Comparison of ENCODE assay signal across 11 cellular contexts in the genomic region with DNA sequence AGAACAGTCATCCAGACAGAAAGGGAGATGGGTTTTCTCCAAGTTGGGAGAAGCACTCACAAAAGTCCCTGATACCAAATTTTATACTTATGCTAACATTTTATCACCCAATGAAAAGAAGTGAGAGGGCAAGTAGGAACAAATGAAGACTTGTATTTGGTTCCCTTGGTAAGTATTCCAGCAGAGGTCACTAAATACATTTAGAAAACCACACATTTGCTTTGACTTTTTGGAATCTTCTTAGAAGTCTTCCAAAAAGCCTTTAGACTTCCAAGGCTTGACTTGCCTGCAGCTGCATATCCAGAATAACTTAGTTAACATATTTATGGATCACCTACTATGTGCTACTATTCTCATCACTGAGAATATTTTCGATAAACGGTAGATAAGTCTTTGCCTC. TPM values are rescaled to one million over a fixed set of nuclear protein-coding genes. Genes with fewer than 3 reads are reported as not detected.
DNase-seq lines count a peak whose midpoint lies in the region; ATAC-seq, FAIRE-seq and TF ChIP-seq lines count a peak whose summit lies in the region.
"Had no signal": no experiment of that assay in that cellular context is flagged by ENCODE, and none has a peak within 500 bp of the region (broad histone marks: within the 10 kb centered on the region; RNA-seq: fewer than 3 reads in every experiment).

No MANE protein-coding gene starts in this region.

- DNase-seq in COLO829 (ENCODE audit: low spot score) (peak; percentile 6), colonic mucosa (no peak), GM19239 (ENCODE audit: insufficient read length, low spot score) (no peak), SW 1271 (lab: John Stamatoyannopoulos, UW) (no peak)
- no peak for DNase-seq in activated naive CD4-positive, alpha-beta T cell treated with Interleukin-2 at 50 U/mL for 16 hours
- DNase-seq: stimulated activated CD4-positive, alpha-beta T cell treated with anti-CD3 and anti-CD28 coated beads, Interleukin-2, amount 100 ng/mL, for 24 hours; T-helper 9 cell had no signal

- intact Hi-C loops in colonic mucosa (cut with DNase I) = loop anchor here (2.0 kb wide), 1 partner anchor 71 kb away; no protein-coding TSS in a partner anchor

- no peaks in the 10 kb centered on the region for H3K9me3 Mint-ChIP-seq in nephron

- H3K27me3 ChIP-seq in colonic mucosa = no peaks in the 10 kb centered on the region

- no peak overlapping the region for H3K4me3 ChIP-seq in colonic mucosa

- TF ChIP-seq CTCF in LNCAP (IDR thresholded peaks at IDR 0.05) = peak; percentile 50
- peak; percentile 21 for TF ChIP-seq CTCF in colonic mucosa (IDR thresholded peaks at IDR 0.05)
- peak; percentile 35 to 44 (median 38) for TF ChIP-seq CTCF in nephron (IDR thresholded peaks at IDR 0.05; ENCODE audit: unreplicated experiment in 3 of 3)

- FAIRE-seq in GM19239 (lab: Jason Lieb, UNC) = no peak

- no peak overlapping the region for H3K4me3 Mint-ChIP-seq in nephron

- no peaks in the 10 kb centered on the region for H3K9me3 ChIP-seq in colonic mucosa

- no peaks in the 10 kb centered on the region for H3K4me1 Mint-ChIP-seq in nephron

- no peaks in the 10 kb centered on the region for H3K36me3 ChIP-seq in colonic mucosa

- no peaks in the 10 kb centered on the region for H3K36me3 Mint-ChIP-seq in nephron (ENCODE audit: low read depth)

- H3K27me3 Mint-ChIP-seq in nephron (ENCODE audit: low read depth) = no peaks in the 10 kb centered on the region

- no peaks in the 10 kb centered on the region for H3K4me1 ChIP-seq in colonic mucosa

- no peak overlapping the region for H3K27ac Mint-ChIP-seq in nephron

- no peak for ATAC-seq in GM21367 (IDR thresholded peaks at IDR 0.05; ENCODE audit: unreplicated experiment)

- H3K9ac ChIP-seq in colonic mucosa (ENCODE audit: low read depth in 2 of 2, low read length in 2 of 2) = no peak overlapping the region

- no peak overlapping the region for H3K27ac ChIP-seq in colonic mucosa
- H3K27ac ChIP-seq: epithelial cell of prostate had no signal

RNA-seq across cellular contexts. Expression of gene GYS2, which starts 3.1 kb away (rescaled TPM):
- total RNA-seq in colonic mucosa = not detected

RNA-seq across cellular contexts. Expression of gene LDHB, which starts 49.9 kb away (rescaled TPM):
- total RNA-seq in colonic mucosa = 100 to 1,000 TPM; 330 to 565 TPM
